ENCODE assay signal across 18 cellular contexts in the genomic region with DNA sequence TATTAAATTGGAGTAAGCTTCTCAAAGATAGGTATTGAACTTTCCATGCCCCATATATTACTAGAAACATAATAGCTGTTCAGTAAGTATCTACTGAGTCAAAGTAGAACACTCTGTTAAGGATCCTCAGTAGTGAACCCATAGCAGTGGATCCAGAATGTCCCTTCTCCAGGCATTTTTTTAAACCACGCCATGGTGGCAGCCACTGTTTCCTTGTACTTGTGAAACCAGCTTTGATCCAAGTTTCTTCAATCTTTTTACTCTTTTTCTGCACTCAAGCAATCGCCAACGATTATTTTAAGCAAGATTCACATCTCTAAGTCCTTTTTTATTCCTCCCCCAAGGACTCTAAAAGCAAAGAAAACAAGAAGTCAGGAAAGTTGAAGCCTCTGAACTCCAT.
DNase-seq lines count a peak whose midpoint lies in the region; ATAC-seq and TF ChIP-seq lines count a peak whose summit lies in the region.
"Had no signal": no experiment of that assay in that cellular context is flagged by ENCODE, and none has a peak within 500 bp of the region (broad histone marks: within the 10 kb centered on the region; RNA-seq: fewer than 3 reads in every experiment).

No MANE protein-coding gene starts in this region.

- no peak overlapping the region for H3K9ac ChIP-seq in parathyroid adenoma

- TF ChIP-seq CTCF in left ventricle myocardium inferior (IDR thresholded peaks at IDR 0.05; ENCODE audit: borderline replicate concordance) (no peak), heart right ventricle (IDR thresholded peaks at IDR 0.05) (no peak), right lobe of liver (IDR thresholded peaks at IDR 0.05) (no peak), parathyroid adenoma (IDR thresholded peaks at IDR 0.05) (no peak), uterus (IDR thresholded peaks at IDR 0.05) (no peak)

- no peaks in the 10 kb centered on the region for H3K79me2 ChIP-seq in parathyroid adenoma

- no peaks in the 10 kb centered on the region for H3K36me3 Mint-ChIP-seq in activated naive CD8-positive, alpha-beta T cell treated with anti-CD3 and anti-CD28 coated beads, Interleukin-2, amount 50 U/mL, for 24 hours (ENCODE audit: low read depth)
- H3K36me3 Mint-ChIP-seq: activated naive CD4-positive, alpha-beta T cell treated with anti-CD3 and anti-CD28 coated beads, Interleukin-2, amount 50 U/mL, for 24 hours; mesothelial cell of epicardium; naive B cell had no signal

- H3K4me3 ChIP-seq in left ventricle myocardium inferior (no peak overlapping the region), heart right ventricle (no peak overlapping the region), right lobe of liver (no peak overlapping the region), parathyroid adenoma (ENCODE audit: low read depth, low read length) (no peak overlapping the region), uterus (no peak overlapping the region)
- H3K4me3 ChIP-seq: smooth muscle cell, upper lobe of left lung had no signal

- H3K9me3 ChIP-seq in left ventricle myocardium inferior (replicated peaks) = no peaks in the 10 kb centered on the region
- H3K9me3 ChIP-seq in heart right ventricle = no peaks in the 10 kb centered on the region
- no peaks in the 10 kb centered on the region for H3K9me3 ChIP-seq in right lobe of liver
- H3K9me3 ChIP-seq in parathyroid adenoma (ENCODE audit: control insufficient read depth, low read length) = no peaks in the 10 kb centered on the region
- H3K9me3 ChIP-seq in uterus = no peaks in the 10 kb centered on the region
- H3K9me3 ChIP-seq: upper lobe of left lung had no signal

- H2AFZ ChIP-seq in parathyroid adenoma = peak overlapping the region; percentile 48

- H3K27ac Mint-ChIP-seq in activated naive CD8-positive, alpha-beta T cell treated with anti-CD3 and anti-CD28 coated beads, Interleukin-2, amount 50 U/mL, for 24 hours = no peak overlapping the region
- H3K27ac Mint-ChIP-seq: activated naive CD4-positive, alpha-beta T cell treated with anti-CD3 and anti-CD28 coated beads, Interleukin-2, amount 50 U/mL, for 24 hours; naive B cell had no signal

- TF ChIP-seq POLR2A in right lobe of liver (IDR thresholded peaks at IDR 0.05) = no peak
- TF ChIP-seq POLR2A in uterus (IDR thresholded peaks at IDR 0.05) = no peak

- no peak for DNase-seq in left ventricle myocardium inferior
- DNase-seq in heart right ventricle = no peak
- no peak for DNase-seq in right lobe of liver
- no peak for DNase-seq in uterus
- no peak for DNase-seq in activated naive CD8-positive, alpha-beta T cell treated with anti-CD3 and anti-CD28 coated beads, Interleukin-2, amount 50 U/mL, for 24 hours
- no peak for DNase-seq in NOMO-1 (lab: John Stamatoyannopoulos, UW; ENCODE audit: unreplicated experiment in 2 of 2)
- DNase-seq: activated CD4-positive, alpha-beta T cell treated with anti-CD3 and anti-CD28 coated beads for 48 hours; DND-41; effector memory CD4-positive, alpha-beta T cell; GF-D8; naive B cell had no signal

- peaks cover 9% of the 10 kb centered on the region for H3K27me3 Mint-ChIP-seq in activated naive CD8-positive, alpha-beta T cell treated with anti-CD3 and anti-CD28 coated beads, Interleukin-2, amount 50 U/mL, for 24 hours

- H3K27me3 ChIP-seq in left ventricle myocardium inferior (ENCODE audit: low read depth) (no peaks in the 10 kb centered on the region), heart right ventricle (no peaks in the 10 kb centered on the region), right lobe of liver (no peaks in the 10 kb centered on the region), parathyroid adenoma (ENCODE audit: control insufficient read depth, insufficient read depth, low read length) (no peaks in the 10 kb centered on the region), uterus (no peaks in the 10 kb centered on the region)
- H3K27me3 ChIP-seq: upper lobe of left lung had no signal

- H3K4me1 ChIP-seq in left ventricle myocardium inferior = peaks cover 19% of the 10 kb centered on the region
- H3K4me1 ChIP-seq in heart right ventricle = peaks cover 0 to 29% (median 11%) of the 10 kb centered on the region in 9 donors
- H3K4me1 ChIP-seq in right lobe of liver = peaks cover 0 to 28% (median 18%) of the 10 kb centered on the region in 4 donors
- peaks cover 44% of the 10 kb centered on the region for H3K4me1 ChIP-seq in parathyroid adenoma
- peaks cover 0 to 4% of the 10 kb centered on the region in 2 donors for H3K4me1 ChIP-seq in uterus

- 70 to 78% methylated on average over 3 of the region's 3 CpGs for WGBS in heart right ventricle, 2 donors
- 61% methylated on average over 3 of the region's 3 CpGs for WGBS in right lobe of liver (ENCODE audit: insufficient coverage, low coverage, low lambda C conversion rate, missing lambda C conversion rate)

- H3K27ac ChIP-seq in left ventricle myocardium inferior (replicated peaks) (peak overlapping the region; percentile 23), heart right ventricle (no peak overlapping the region), right lobe of liver (peak overlapping the region; percentile 35 to 73 (median 44)), parathyroid adenoma (peak overlapping the region; percentile 78), uterus (peak overlapping the region; percentile 43 to 67)
- H3K27ac ChIP-seq: epithelial cell of prostate had no signal

- peak overlapping the region; percentile 37 for H3K4me2 ChIP-seq in parathyroid adenoma (ENCODE audit: low read length)
- H3K4me2 ChIP-seq: smooth muscle cell had no signal

- no peaks in the 10 kb centered on the region for H3K4me1 Mint-ChIP-seq in activated naive CD8-positive, alpha-beta T cell treated with anti-CD3 and anti-CD28 coated beads, Interleukin-2, amount 50 U/mL, for 24 hours
- H3K4me1 Mint-ChIP-seq: activated naive CD4-positive, alpha-beta T cell treated with anti-CD3 and anti-CD28 coated beads, Interleukin-2, amount 50 U/mL, for 24 hours; naive B cell had no signal

- ATAC-seq in heart right ventricle (no peak), right lobe of liver (no peak), GM21723 (IDR thresholded peaks at IDR 0.05; ENCODE audit: unreplicated experiment) (no peak)
- no peak for ATAC-seq in activated naive CD8-positive, alpha-beta T cell treated with anti-CD3 and anti-CD28 coated beads, Interleukin-2, amount 50 U/mL, for 24 hours

- no peaks in the 10 kb centered on the region for H3K9me3 Mint-ChIP-seq in activated naive CD8-positive, alpha-beta T cell treated with anti-CD3 and anti-CD28 coated beads, Interleukin-2, amount 50 U/mL, for 24 hours
- H3K9me3 Mint-ChIP-seq: activated naive CD4-positive, alpha-beta T cell treated with anti-CD3 and anti-CD28 coated beads, Interleukin-2, amount 50 U/mL, for 24 hours; mesothelial cell of epicardium; naive B cell had no signal

- H3K36me3 ChIP-seq in left ventricle myocardium inferior (no peaks in the 10 kb centered on the region), heart right ventricle (no peaks in the 10 kb centered on the region), right lobe of liver (no peaks in the 10 kb centered on the region), parathyroid adenoma (ENCODE audit: control insufficient read depth, insufficient read depth, low read length) (no peaks in the 10 kb centered on the region), uterus (no peaks in the 10 kb centered on the region)
- H3K36me3 ChIP-seq: upper lobe of left lung had no signal

- intact Hi-C loops in left ventricle myocardium inferior (cut with micrococcal nuclease) (no loop called here), heart right ventricle (cut with DNase I) (no loop called here), right lobe of liver (cut with DNase I) (loop anchor here in 1 of 2 donors (10.0 kb wide), 1 partner anchor 49 kb away; no protein-coding TSS in a partner anchor), uterus (cut with DNase I; ENCODE audit: low total_unique reads) (no loop called here)

- no peak overlapping the region for H3K4me3 Mint-ChIP-seq in activated naive CD8-positive, alpha-beta T cell treated with anti-CD3 and anti-CD28 coated beads, Interleukin-2, amount 50 U/mL, for 24 hours
- H3K4me3 Mint-ChIP-seq: activated naive CD4-positive, alpha-beta T cell treated with anti-CD3 and anti-CD28 coated beads, Interleukin-2, amount 50 U/mL, for 24 hours; mesothelial cell of epicardium had no signal

Comparison
In these comparisons a context has a peak if more than half of its experiments do, and no peak if none do; other contexts are left out.
1. H3K27ac ChIP-seq: peak in left ventricle myocardium inferior (single experiment), right lobe of liver (3 of 3), parathyroid adenoma (single experiment) and uterus (2 of 2); none in heart right ventricle (0 of 10).